ENCODE assay signal across 23 cellular contexts in genomic region chr16:31188450-31189411, GRCh38. TPM values are rescaled to one million over a fixed set of nuclear protein-coding genes. Genes with fewer than 3 reads are reported as not detected.
A peak's percentile ranks its signal among the peaks of the same experiment; 100 is the strongest.
DNase-seq lines count a peak whose midpoint lies in the region; ATAC-seq, FAIRE-seq and TF ChIP-seq lines count a peak whose summit lies in the region.
"Had no signal": no experiment of that assay in that cellular context is flagged by ENCODE, and none has a peak within 500 bp of the region (broad histone marks: within the 10 kb centered on the region; RNA-seq: fewer than 3 reads in every experiment).

No MANE protein-coding gene starts in this region.

- H3F3A ChIP-seq in Loucy (ENCODE audit: low read depth), result peaks cover 10% of the 10 kb centered on the region; the same call in 1 of the 2 replicates

- peaks cover 68% of the 10 kb centered on the region for H3K4me1 Mint-ChIP-seq in activated CD4-positive, alpha-beta T cell treated with anti-CD3 and anti-CD28 coated beads, Interleukin-2, amount 10 ng/mL, durations not matched to agents 24 days and 14 days
- peaks cover 13% of the 10 kb centered on the region for H3K4me1 Mint-ChIP-seq in osteocyte (ENCODE audit: unreplicated experiment)

- H3K4me2 ChIP-seq in Loucy (ENCODE audit: low read depth, low read length, poor library complexity, severe bottlenecking) (peak overlapping the region; percentile 95), GM12878 (ENCODE audit: control insufficient read depth, insufficient read depth) (no peak overlapping the region; the same call in none of the 2 replicates)
- H3K4me2 ChIP-seq: neural progenitor cell had no signal

- H3K9me2 ChIP-seq in Loucy (replicated peaks; ENCODE audit: low read depth, low read length), result no peaks in the 10 kb centered on the region

- 95% methylated on average over 3 of the region's 3 CpGs for WGBS in GM12878 (ENCODE audit: insufficient coverage, insufficient replicate concordance, low lambda C conversion rate, missing lambda C conversion rate)

- in situ Hi-C loops in GM12878 (cut with MboI), result no loop called here
- in situ Hi-C loops in KBM-7 (cut with MboI; ENCODE audit: low pct_unique_long_range_greater_than_20kb, low sequenced_read_pairs), result no loop called here

- no peak overlapping the region for H3K27ac ChIP-seq in GM12878 (ENCODE audit: control insufficient read depth, insufficient read depth)
- H3K27ac ChIP-seq: neural progenitor cell, upper lobe of left lung had no signal

- peak overlapping the region; percentile 5 for H3K4me3 ChIP-seq in Loucy (ENCODE audit: low read length, poor library complexity, severe bottlenecking)
- H3K4me3 ChIP-seq in GM12878, result no peak overlapping the region
- H3K4me3 ChIP-seq: neural progenitor cell, upper lobe of left lung had no signal

- H2AFZ ChIP-seq in Loucy (ENCODE audit: low read length) (no peak overlapping the region), GM12878 (ENCODE audit: control insufficient read depth, low read depth, low read length) (no peak overlapping the region)
- H2AFZ ChIP-seq: neural progenitor cell had no signal

- H3K9me3 ChIP-seq in Loucy (ENCODE audit: insufficient read depth, low read depth, low read length) (no peaks in the 10 kb centered on the region), GM12878 (replicated peaks; ENCODE audit: control insufficient read depth, insufficient read depth, low read length) (no peaks in the 10 kb centered on the region)
- H3K9me3 ChIP-seq: upper lobe of left lung had no signal

- TF ChIP-seq RAD21 in GM12878 (IDR thresholded peaks at IDR 0.05; ENCODE audit: insufficient read depth, low read depth, low read length), result no peak

- H3K79me2 ChIP-seq in Loucy (ENCODE audit: insufficient read depth, low read length) (peaks cover 98% of the 10 kb centered on the region), GM12878 (ENCODE audit: control insufficient read depth, insufficient read depth, low read length) (peaks cover 50% of the 10 kb centered on the region)

- H3K36me3 ChIP-seq in Loucy (ENCODE audit: insufficient read depth, low read length), result peaks cover 100% of the 10 kb centered on the region
- H3K36me3 ChIP-seq in GM12878 (ENCODE audit: control insufficient read depth in 2 of 2, insufficient read depth in 2 of 2, low read length in 1 of 2), result peaks cover 42 to 78% of the 10 kb centered on the region in 2 experiments

- H3K27ac Mint-ChIP-seq in activated CD4-positive, alpha-beta T cell treated with anti-CD3 and anti-CD28 coated beads, Interleukin-2, amount 10 ng/mL, durations not matched to agents 24 days and 14 days, result peak overlapping the region; percentile 72
- H3K27ac Mint-ChIP-seq in osteocyte (ENCODE audit: unreplicated experiment), result peak overlapping the region; percentile 61
- H3K27ac Mint-ChIP-seq: neural progenitor cell had no signal

- no peaks in the 10 kb centered on the region for H3K27me3 ChIP-seq in Loucy (ENCODE audit: insufficient read depth, low read length, poor library complexity, severe bottlenecking)
- no peaks in the 10 kb centered on the region for H3K27me3 ChIP-seq in GM12878 (replicated peaks in 1 of 2; ENCODE audit: control insufficient read depth in 2 of 2, insufficient read depth in 2 of 2, low read length in 1 of 2)
- H3K27me3 ChIP-seq: neural progenitor cell, upper lobe of left lung had no signal

- no peak overlapping the region for H3K4me3 Mint-ChIP-seq in activated CD4-positive, alpha-beta T cell treated with anti-CD3 and anti-CD28 coated beads, Interleukin-2, amount 10 ng/mL, durations not matched to agents 24 days and 14 days
- H3K4me3 Mint-ChIP-seq in osteocyte (ENCODE audit: unreplicated experiment), result no peak overlapping the region
- H3K4me3 Mint-ChIP-seq: activated B cell treated with CpG ODN at 0.5 μM for 24 hours, neural progenitor cell had no signal

- no peak for DNase-seq in activated CD4-positive, alpha-beta T cell treated with anti-CD3 and anti-CD28 coated beads, Interleukin-2, amount 10 ng/mL, durations not matched to agents 24 days and 14 days
- DNase-seq in activated CD4-positive, alpha-beta T cell treated with anti-CD3 and anti-CD28 coated beads, Interleukin-2, amount 50 U/mL, for 48 hours, result no peak
- no peak for DNase-seq in GM12878 (ENCODE audit: low read depth, low spot score)
- no peak for DNase-seq in osteocyte (ENCODE audit: extremely low spot score, unreplicated experiment)
- no peak for DNase-seq in inferior parietal cortex (ENCODE audit: extremely low spot score)
- DNase-seq in KBM-7, result no peak
- DNase-seq: ACHN; activated B cell treated with CpG ODN at 0.5 μM for 24 hours; activated T-cell treated with anti-CD3 and anti-CD28 coated beads, Interleukin-2, amount 50 U/mL, for 48 hours; cortex of kidney; EL; glutamatergic neuron; mammary epithelial cell; NCI-H2107; NCI-H69; stimulated activated CD4-positive, alpha-beta T cell treated with anti-CD3 and anti-CD28 coated beads, Interleukin-4, amount 100 ng/mL, for 4 hours; SW 1271; upper lobe of left lung had no signal

- peak; percentile 27 for FAIRE-seq in GM12878 (lab: Jason Lieb, UNC)
- FAIRE-seq: H54 had no signal

- CTCF ChIA-PET in GM12878 (lab: Yijun Ruan, JAX), result interaction anchor here (1.2 kb wide), 2 partner anchors 27 to 196 kb away, joined by 3 read pairs; no protein-coding TSS in a partner anchor

- intact Hi-C loops in activated CD4-positive, alpha-beta T cell treated with anti-CD3 and anti-CD28 coated beads, Interleukin-2, amount 10 ng/mL, durations not matched to agents 24 days and 14 days (cut with micrococcal nuclease), result no loop called here
- intact Hi-C loops in GM12878 (cut with micrococcal nuclease; ENCODE audit: unreplicated experiment), result loop anchor here (10.0 kb wide), 1 partner anchor 686 kb away; the partner anchor contains the start of gene ZNF267

- SMC1A ChIA-PET in GM12878 (lab: Charles Lee; ENCODE audit: uncharacterized antibody, unreplicated experiment), result interaction anchor here (0.5 to 1.3 kb wide), 3 partner anchors 10 to 257 kb away, joined by 3 to 4 read pairs (median 3); no protein-coding TSS in a partner anchor

- no peaks in the 10 kb centered on the region for H3K27me3 Mint-ChIP-seq in activated CD4-positive, alpha-beta T cell treated with anti-CD3 and anti-CD28 coated beads, Interleukin-2, amount 10 ng/mL, durations not matched to agents 24 days and 14 days
- H3K27me3 Mint-ChIP-seq in osteocyte (ENCODE audit: unreplicated experiment), result no peaks in the 10 kb centered on the region
- H3K27me3 Mint-ChIP-seq: activated B cell treated with CpG ODN at 0.5 μM for 24 hours had no signal

- peaks cover 95% of the 10 kb centered on the region for H3K36me3 Mint-ChIP-seq in activated CD4-positive, alpha-beta T cell treated with anti-CD3 and anti-CD28 coated beads, Interleukin-2, amount 10 ng/mL, durations not matched to agents 24 days and 14 days (ENCODE audit: low read depth)
- H3K36me3 Mint-ChIP-seq in osteocyte (ENCODE audit: unreplicated experiment), result peaks cover 85% of the 10 kb centered on the region

- H3K9ac ChIP-seq in Loucy (ENCODE audit: low read depth, low read length, poor library complexity, severe bottlenecking) (no peak overlapping the region), GM12878 (ENCODE audit: control insufficient read depth, insufficient read depth, low read length) (no peak overlapping the region)
- H3K9ac ChIP-seq: neural progenitor cell had no signal

- H3K4me1 ChIP-seq in Loucy (ENCODE audit: insufficient read depth, low read length, poor library complexity, severe bottlenecking), result peaks cover 45% of the 10 kb centered on the region
- peaks cover 4% of the 10 kb centered on the region for H3K4me1 ChIP-seq in GM12878 (ENCODE audit: control insufficient read depth, insufficient read depth, low read length)
- H3K4me1 ChIP-seq: neural progenitor cell had no signal

- H3K9me3 Mint-ChIP-seq in activated CD4-positive, alpha-beta T cell treated with anti-CD3 and anti-CD28 coated beads, Interleukin-2, amount 10 ng/mL, durations not matched to agents 24 days and 14 days, result no peaks in the 10 kb centered on the region
- H3K9me3 Mint-ChIP-seq in osteocyte (ENCODE audit: unreplicated experiment), result no peaks in the 10 kb centered on the region
- H3K9me3 Mint-ChIP-seq: activated B cell treated with CpG ODN at 0.5 μM for 24 hours had no signal

- TF ChIP-seq CTCF in Loucy (conservative IDR thresholded peaks at IDR 0.05; ENCODE audit: low read length) (no peak), GM12878 (IDR thresholded peaks at IDR 0.05 in 2 of 3, conservative IDR thresholded peaks at IDR 0.05 in 1 of 3; ENCODE audit: control insufficient read depth in 2 of 3, extremely low read depth in 1 of 3, insufficient read depth in 1 of 3, low read depth in 3 of 3, low read length in 3 of 3) (no peak), osteocyte (IDR thresholded peaks at IDR 0.05) (no peak)

- POLR2A ChIA-PET in GM12878 (lab: Charles Lee), result interaction anchor here (1.1 kb wide), 1 partner anchor 8 kb away, joined by 3 read pairs; the partner anchor contains the start of gene FUS

- BruUV-seq in GM12878 (replicated peaks; lab: Mats Ljungman, UMichigan), result no TSS peak

- TF ChIP-seq EP300 in GM12878 (IDR thresholded peaks at IDR 0.05; ENCODE audit: borderline replicate concordance in 1 of 2, control insufficient read depth in 1 of 2, low read depth in 2 of 2, low read length in 2 of 2), result no peak

- peak; percentile 38; the same call in 1 of the 2 replicates for TF ChIP-seq POLR2A in GM12878 (IDR thresholded peaks at IDR 0.05; ENCODE audit: low read depth, low read length)

- H4K20me1 ChIP-seq in Loucy (ENCODE audit: insufficient read depth, low read length, poor library complexity, severe bottlenecking), result peaks cover 95% of the 10 kb centered on the region
- H4K20me1 ChIP-seq in GM12878 (ENCODE audit: control insufficient read depth, insufficient read depth), result peaks cover 5% of the 10 kb centered on the region

- ATAC-seq in GM12878, result no peak
- no peak for ATAC-seq in HG03521 (IDR thresholded peaks at IDR 0.05; ENCODE audit: unreplicated experiment)

- RAD21 ChIA-PET in GM12878 (lab: Charles Lee; ENCODE audit: unreplicated experiment), result interaction anchor here (0.9 to 1.6 kb wide), 2 partner anchors 11 to 13 kb away, joined by 3 to 5 read pairs; partner anchors contain the start of gene PYCARD

RNA-seq across cellular contexts. Expression of gene FUS, which starts 8.8 kb away (rescaled TPM):
- 936 and 955 TPM in 2 replicates for total RNA-seq in activated CD4-positive, alpha-beta T cell treated with anti-CD3 and anti-CD28 coated beads, Interleukin-2, amount 10 ng/mL, durations not matched to agents 24 days and 14 days
- total RNA-seq in GM12878 (2013; cell fraction: nucleolus; rRNA removed), result 304 and 315 TPM in 2 replicates
- total RNA-seq in GM12878 (2014; rRNA removed), result 40.1 and 47.3 TPM in 2 replicates
- 69.6 and 69.8 TPM in 2 replicates for total RNA-seq in GM12878 (2014; rRNA removed; fragmentation: Illumina TruSeq; extraction: Trizol)
- total RNA-seq in GM12878 (2021), result 509 and 521 TPM in 2 replicates
- polyA plus RNA-seq in GM12878 (2011; ENCODE audit: low read depth), result 475 TPM
- polyA plus RNA-seq in GM12878 (2011; rRNA removed), result 243 and 327 TPM in 2 replicates
- polyA plus RNA-seq in GM12878 (2011; cell fraction: cytosol; rRNA removed), result 186 and 237 TPM in 2 replicates
- 505 and 935 TPM in 2 replicates for polyA plus RNA-seq in GM12878 (2011; cell fraction: nucleus; rRNA removed)
- polyA plus RNA-seq in GM12878 (2012), result 371 and 917 TPM in 2 replicates
- polyA plus RNA-seq in GM12878 (2014; fragmentation: Illumina TruSeq; extraction: Trizol), result 366 and 389 TPM in 2 replicates
- polyA plus RNA-seq in GM12878 (2014; fragmentation: Nextera tagmentation; extraction: Ambion mirVana), result 100 to 1,000 TPM in 1 of 2 experiments, 10 to 100 TPM in 1; 46.8 to 131 TPM
- 480 and 547 TPM in 2 replicates for polyA plus RNA-seq in GM12878 (2014; rRNA removed)
- polyA plus RNA-seq in GM12878 (2016; fragmentation: Nextera tagmentation; extraction: Ambion mirVana), result 100 to 1,000 TPM; 366 to 437 TPM
- 116 and 126 TPM in 2 replicates for polyA minus RNA-seq in GM12878 (2011; rRNA and poly(A)+ RNA removed)
- 108 and 169 TPM in 2 replicates for polyA minus RNA-seq in GM12878 (2011; cell fraction: cytosol; rRNA and poly(A)+ RNA removed)
- polyA minus RNA-seq in GM12878 (2011; cell fraction: nucleus; rRNA and poly(A)+ RNA removed), result 148 and 252 TPM in 2 replicates
- total RNA-seq in osteocyte, result 334 and 346 TPM in 2 replicates

RNA-seq across cellular contexts. Expression of gene PYCARD, which starts 13.8 kb away (rescaled TPM):
- 15.6 and 17.1 TPM in 2 replicates for total RNA-seq in activated CD4-positive, alpha-beta T cell treated with anti-CD3 and anti-CD28 coated beads, Interleukin-2, amount 10 ng/mL, durations not matched to agents 24 days and 14 days
- total RNA-seq in GM12878 (2013; cell fraction: nucleolus; rRNA removed), result 3.2 and 5.1 TPM in 2 replicates
- total RNA-seq in GM12878 (2014; rRNA removed), result 65.7 and 81.4 TPM in 2 replicates
- total RNA-seq in GM12878 (2014; rRNA removed; fragmentation: Illumina TruSeq; extraction: Trizol), result 32.0 and 32.2 TPM in 2 replicates
- total RNA-seq in GM12878 (2021), result 59.5 and 65.7 TPM in 2 replicates
- polyA plus RNA-seq in GM12878 (2011; ENCODE audit: low read depth), result 10.6 TPM
- polyA plus RNA-seq in GM12878 (2011; rRNA removed), result 11.9 and 26.9 TPM in 2 replicates
- polyA plus RNA-seq in GM12878 (2011; cell fraction: cytosol; rRNA removed), result 41.7 and 76.2 TPM in 2 replicates
- polyA plus RNA-seq in GM12878 (2011; cell fraction: nucleus; rRNA removed), result 43.4 and 46.9 TPM in 2 replicates
- 34.9 and 40.3 TPM in 2 replicates for polyA plus RNA-seq in GM12878 (2012)
- 2.0 and 18.3 TPM in 2 replicates for polyA plus RNA-seq in GM12878 (2014; fragmentation: Illumina TruSeq; extraction: Trizol)
- 10 to 100 TPM in 1 of 2 experiments, 1 to 10 TPM in 1; 5.1 to 14.9 TPM for polyA plus RNA-seq in GM12878 (2014; fragmentation: Nextera tagmentation; extraction: Ambion mirVana)
- 94.1 and 106 TPM in 2 replicates for polyA plus RNA-seq in GM12878 (2014; rRNA removed)
- polyA plus RNA-seq in GM12878 (2016; fragmentation: Nextera tagmentation; extraction: Ambion mirVana), result 10 to 100 TPM; 61.5 to 70.9 TPM
- polyA minus RNA-seq in GM12878 (2011; rRNA and poly(A)+ RNA removed), result 8.2 and 21.7 TPM in 2 replicates
- polyA minus RNA-seq in GM12878 (2011; cell fraction: cytosol; rRNA and poly(A)+ RNA removed), result 13.0 and 15.6 TPM in 2 replicates
- polyA minus RNA-seq in GM12878 (2011; cell fraction: nucleus; rRNA and poly(A)+ RNA removed), result 5.7 and 7.5 TPM in 2 replicates
- total RNA-seq in osteocyte, result 5.5 and 6.1 TPM in 2 replicates

RNA-seq across cellular contexts. Expression of gene TRIM72, which starts 25.2 kb away (rescaled TPM):
- 0.05 and 0.09 TPM in 2 replicates for total RNA-seq in activated CD4-positive, alpha-beta T cell treated with anti-CD3 and anti-CD28 coated beads, Interleukin-2, amount 10 ng/mL, durations not matched to agents 24 days and 14 days
- total RNA-seq in GM12878 (2013; cell fraction: nucleolus; rRNA removed), result 0.08 TPM in 1 of 2 replicates, not detected in the other
- total RNA-seq in GM12878 (2014; rRNA removed) (0.33 and 0.56 TPM in 2 replicates), GM12878 (2014; rRNA removed; fragmentation: Illumina TruSeq; extraction: Trizol) (0.13 and 0.14 TPM in 2 replicates), GM12878 (2021) (1.0 and 1.2 TPM in 2 replicates), osteocyte (not detected in 2 replicates)
- polyA plus RNA-seq in GM12878 (2011; ENCODE audit: low read depth), result not detected
- polyA plus RNA-seq in GM12878 (2011; rRNA removed) (not detected in 2 replicates), GM12878 (2014; fragmentation: Illumina TruSeq; extraction: Trizol) (0.10 TPM in 1 of 2 replicates, not detected in the other), GM12878 (2014; fragmentation: Nextera tagmentation; extraction: Ambion mirVana) (under 1 TPM; 0.03 to 0.26 TPM), GM12878 (2014; rRNA removed) (0.29 and 0.36 TPM in 2 replicates), GM12878 (2016; fragmentation: Nextera tagmentation; extraction: Ambion mirVana) (under 1 TPM; 0.19 to 0.23 TPM)
- polyA plus RNA-seq in GM12878 (2011; cell fraction: cytosol; rRNA removed), result 0.01 and 0.02 TPM in 2 replicates
- polyA plus RNA-seq in GM12878 (2011; cell fraction: nucleus; rRNA removed), result 0.01 TPM in 1 of 2 replicates, not detected in the other
- polyA plus RNA-seq in GM12878 (2012), result 0.08 and 0.15 TPM in 2 replicates
- not detected in 2 replicates for polyA minus RNA-seq in GM12878 (2011; rRNA and poly(A)+ RNA removed)
- not detected in 2 replicates for polyA minus RNA-seq in GM12878 (2011; cell fraction: cytosol; rRNA and poly(A)+ RNA removed)
- polyA minus RNA-seq in GM12878 (2011; cell fraction: nucleus; rRNA and poly(A)+ RNA removed), result not detected in 2 replicates
- total RNA-seq: mammary epithelial cell had no signal
- polyA plus RNA-seq: mammary epithelial cell had no signal

RNA-seq across cellular contexts. Expression of gene PYDC1, which starts 28.2 kb away (rescaled TPM):
- not detected in 2 replicates for total RNA-seq in activated CD4-positive, alpha-beta T cell treated with anti-CD3 and anti-CD28 coated beads, Interleukin-2, amount 10 ng/mL, durations not matched to agents 24 days and 14 days
- total RNA-seq in GM12878 (2013; cell fraction: nucleolus; rRNA removed), result not detected in 2 replicates
- total RNA-seq in GM12878 (2014; rRNA removed), result not detected in 2 replicates
- not detected in 2 replicates for total RNA-seq in GM12878 (2014; rRNA removed; fragmentation: Illumina TruSeq; extraction: Trizol)
- not detected in 2 replicates for total RNA-seq in GM12878 (2021)
- not detected for polyA plus RNA-seq in GM12878 (2011; ENCODE audit: low read depth)
- not detected in 2 replicates for polyA plus RNA-seq in GM12878 (2011; rRNA removed)
- polyA plus RNA-seq in GM12878 (2011; cell fraction: cytosol; rRNA removed), result not detected in 2 replicates
- not detected in 2 replicates for polyA plus RNA-seq in GM12878 (2011; cell fraction: nucleus; rRNA removed)
- polyA plus RNA-seq in GM12878 (2012), result not detected in 2 replicates
- polyA plus RNA-seq in GM12878 (2014; fragmentation: Illumina TruSeq; extraction: Trizol), result not detected in 2 replicates
- polyA plus RNA-seq in GM12878 (2014; fragmentation: Nextera tagmentation; extraction: Ambion mirVana), result not detected
- not detected in 2 replicates for polyA plus RNA-seq in GM12878 (2014; rRNA removed)
- polyA plus RNA-seq in GM12878 (2016; fragmentation: Nextera tagmentation; extraction: Ambion mirVana), result not detected
- polyA minus RNA-seq in GM12878 (2011; rRNA and poly(A)+ RNA removed), result not detected in 2 replicates
- not detected in 2 replicates for polyA minus RNA-seq in GM12878 (2011; cell fraction: cytosol; rRNA and poly(A)+ RNA removed)
- not detected in 2 replicates for polyA minus RNA-seq in GM12878 (2011; cell fraction: nucleus; rRNA and poly(A)+ RNA removed)
- not detected in 2 replicates for total RNA-seq in osteocyte
- total RNA-seq: activated B cell treated with CpG ODN at 0.5 μM for 24 hours, mammary epithelial cell, upper lobe of left lung had no signal
- polyA plus RNA-seq: esophagus, mammary epithelial cell had no signal

RNA-seq across cellular contexts. Expression of gene PRSS36, which starts 38.9 kb away (rescaled TPM):
- 0.33 and 0.59 TPM in 2 replicates for total RNA-seq in activated CD4-positive, alpha-beta T cell treated with anti-CD3 and anti-CD28 coated beads, Interleukin-2, amount 10 ng/mL, durations not matched to agents 24 days and 14 days
- total RNA-seq in GM12878 (2013; cell fraction: nucleolus; rRNA removed), result not detected in 2 replicates
- total RNA-seq in GM12878 (2014; rRNA removed), result 0.11 and 0.44 TPM in 2 replicates
- 0.13 TPM in 1 of 2 replicates, not detected in the other for total RNA-seq in GM12878 (2014; rRNA removed; fragmentation: Illumina TruSeq; extraction: Trizol)
- 0.46 TPM in 1 of 2 replicates, not detected in the other for total RNA-seq in GM12878 (2021)
- polyA plus RNA-seq in GM12878 (2011; ENCODE audit: low read depth), result not detected
- polyA plus RNA-seq in GM12878 (2011; rRNA removed), result 0.11 and 0.17 TPM in 2 replicates
- polyA plus RNA-seq in GM12878 (2011; cell fraction: cytosol; rRNA removed), result 0.24 and 0.25 TPM in 2 replicates
- 0.15 and 0.72 TPM in 2 replicates for polyA plus RNA-seq in GM12878 (2011; cell fraction: nucleus; rRNA removed)
- polyA plus RNA-seq in GM12878 (2012), result 0.20 and 0.21 TPM in 2 replicates
- not detected in 2 replicates for polyA plus RNA-seq in GM12878 (2014; fragmentation: Illumina TruSeq; extraction: Trizol)
- not detected for polyA plus RNA-seq in GM12878 (2014; fragmentation: Nextera tagmentation; extraction: Ambion mirVana)
- polyA plus RNA-seq in GM12878 (2014; rRNA removed), result 0.20 and 0.47 TPM in 2 replicates
- polyA plus RNA-seq in GM12878 (2016; fragmentation: Nextera tagmentation; extraction: Ambion mirVana), result 1 to 10 TPM in 1 of 2 experiments, under 1 TPM in 1; 0.17 to 1.1 TPM
- polyA minus RNA-seq in GM12878 (2011; rRNA and poly(A)+ RNA removed), result 0.52 TPM in 1 of 2 replicates, not detected in the other
- polyA minus RNA-seq in GM12878 (2011; cell fraction: cytosol; rRNA and poly(A)+ RNA removed), result 2.0 TPM in 1 of 2 replicates, not detected in the other
- polyA minus RNA-seq in GM12878 (2011; cell fraction: nucleus; rRNA and poly(A)+ RNA removed), result 1.2 TPM in 1 of 2 replicates, not detected in the other
- total RNA-seq in osteocyte, result 0.67 and 0.76 TPM in 2 replicates
